In the genomic region with DNA sequence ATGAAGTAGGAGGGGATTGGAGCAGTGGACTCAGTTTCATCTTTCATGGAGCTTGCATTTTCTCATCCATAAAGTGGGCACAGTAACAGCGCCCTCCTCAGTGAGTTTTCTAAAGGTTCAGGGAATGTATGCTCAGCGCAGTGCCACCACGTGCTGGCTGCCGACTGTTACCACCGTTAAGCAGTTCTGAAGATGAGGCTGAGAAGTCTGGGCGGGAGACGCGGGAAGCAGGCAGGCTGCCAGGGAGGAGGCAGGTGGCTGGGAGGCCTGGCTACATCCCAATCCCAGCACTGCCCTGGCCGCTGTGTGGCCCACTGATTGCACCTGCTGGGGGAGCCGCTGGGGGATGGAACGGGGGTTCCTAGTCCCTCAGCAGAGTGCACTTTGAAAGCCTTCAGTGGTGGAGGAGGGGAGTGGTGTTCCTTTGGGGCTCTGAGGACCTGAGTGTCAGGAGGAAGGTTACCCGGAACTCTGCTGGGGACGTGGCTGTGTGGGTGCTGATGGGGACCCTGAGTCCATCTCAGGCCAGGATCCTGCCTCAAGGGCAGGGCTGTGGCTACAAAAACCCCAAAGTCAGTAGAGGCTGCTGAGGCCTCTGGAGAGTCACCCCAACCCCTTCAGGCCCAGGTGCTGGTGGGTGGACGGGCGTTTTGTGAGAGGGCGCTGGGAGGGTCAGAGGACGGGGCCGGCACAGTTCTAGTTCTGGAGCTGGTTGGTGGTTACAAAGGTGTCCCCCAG, we compare ENCODE assay signal across 1 cellular context.
TF ChIP-seq lines count a peak whose summit lies in the region.

No MANE protein-coding gene starts in this region.

TF ChIP-seq in H1, 55 proteins besides CTCF, POLR2A, EP300 and RAD21:
- TF ChIP-seq CHD2 (IDR thresholded peaks at IDR 0.05; ENCODE audit: low read length) (no peak), JUND (IDR thresholded peaks at IDR 0.05; ENCODE audit: low read length) (no peak)
- TF ChIP-seq, protein P1, sequence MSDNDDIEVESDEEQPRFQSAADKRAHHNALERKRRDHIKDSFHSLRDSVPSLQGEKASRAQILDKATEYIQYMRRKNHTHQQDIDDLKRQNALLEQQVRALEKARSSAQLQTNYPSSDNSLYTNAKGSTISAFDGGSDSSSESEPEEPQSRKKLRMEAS (IDR thresholded peaks at IDR 0.05) = peak; percentile 84
- TF ChIP-seq, protein P2, sequence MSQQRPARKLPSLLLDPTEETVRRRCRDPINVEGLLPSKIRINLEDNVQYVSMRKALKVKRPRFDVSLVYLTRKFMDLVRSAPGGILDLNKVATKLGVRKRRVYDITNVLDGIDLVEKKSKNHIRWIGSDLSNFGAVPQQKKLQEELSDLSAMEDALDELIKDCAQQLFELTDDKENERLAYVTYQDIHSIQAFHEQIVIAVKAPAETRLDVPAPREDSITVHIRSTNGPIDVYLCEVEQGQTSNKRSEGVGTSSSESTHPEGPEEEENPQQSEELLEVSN (IDR thresholded peaks at IDR 0.05) = peak; percentile 80
